ENCODE assay signal across 30 cellular contexts in the genomic region with DNA sequence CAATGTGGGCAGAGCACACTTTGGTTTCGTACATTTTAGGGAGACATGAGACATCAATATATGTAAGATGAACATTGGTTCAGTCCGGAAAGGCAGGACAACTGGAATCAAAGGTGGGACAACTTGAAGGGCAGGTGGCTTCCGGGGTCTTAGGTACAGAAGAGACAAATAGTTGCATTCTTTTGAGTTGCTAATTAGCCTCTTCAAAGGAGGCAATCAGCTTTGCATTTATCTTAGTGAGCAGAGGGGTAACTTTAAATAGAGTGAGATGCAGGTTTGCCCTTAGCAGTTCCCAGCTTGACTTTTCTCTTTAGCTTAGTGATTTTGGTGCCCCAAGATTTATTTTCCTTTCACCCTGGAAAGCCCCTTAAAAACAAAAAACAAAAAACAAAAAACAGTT. TPM values are rescaled to one million over a fixed set of nuclear protein-coding genes. Genes with fewer than 3 reads are reported as not detected.
DNase-seq lines count a peak whose midpoint lies in the region; ATAC-seq and TF ChIP-seq lines count a peak whose summit lies in the region.
"Had no signal": no experiment of that assay in that cellular context is flagged by ENCODE, and none has a peak within 500 bp of the region (broad histone marks: within the 10 kb centered on the region; RNA-seq: fewer than 3 reads in every experiment).

No MANE protein-coding gene starts in this region.

- H3K27ac ChIP-seq in CD8-positive, alpha-beta T cell (ENCODE audit: low read depth, low read length) = no peak overlapping the region
- H3K27ac ChIP-seq: colonic mucosa, left lung, neutrophil, SJCRH30, stomach had no signal

- ATAC-seq in activated CD8-positive, alpha-beta T cell treated with anti-CD3 and anti-CD28 coated beads for 36 hours = no peak
- ATAC-seq in activated CD8-positive, alpha-beta T cell treated with anti-CD3 and anti-CD28 coated beads, Interleukin-2, amount 10 ng/mL, durations not matched to agents 7 days and 5 days = no peak
- no peak for ATAC-seq in CD8-positive, alpha-beta T cell
- no peak for ATAC-seq in T-cell (replicated peaks in 1 of 4)
- ATAC-seq in effector memory CD8-positive, alpha-beta T cell (replicated peaks) = no peak
- ATAC-seq: left lung, right cardiac atrium had no signal

- no peaks in the 10 kb centered on the region for H3K9me3 ChIP-seq in CD8-positive, alpha-beta T cell (ENCODE audit: low read length)
- H3K9me3 ChIP-seq: colonic mucosa, left lung, neutrophil, SJCRH30, stomach had no signal

- H3K9me3 Mint-ChIP-seq in activated CD8-positive, alpha-beta T cell treated with anti-CD3 and anti-CD28 coated beads for 36 hours = no peaks in the 10 kb centered on the region
- no peaks in the 10 kb centered on the region for H3K9me3 Mint-ChIP-seq in activated CD8-positive, alpha-beta T cell treated with anti-CD3 and anti-CD28 coated beads, Interleukin-2, amount 10 ng/mL, durations not matched to agents 7 days and 5 days (ENCODE audit: insufficient read depth)
- H3K9me3 Mint-ChIP-seq in CD8-positive, alpha-beta T cell = no peaks in the 10 kb centered on the region
- no peaks in the 10 kb centered on the region for H3K9me3 Mint-ChIP-seq in T-cell
- H3K9me3 Mint-ChIP-seq in immature natural killer cell = no peaks in the 10 kb centered on the region
- H3K9me3 Mint-ChIP-seq in effector memory CD8-positive, alpha-beta T cell = no peaks in the 10 kb centered on the region
- H3K9me3 Mint-ChIP-seq: CD14-positive monocyte, IgD-negative memory B cell had no signal

- no peak overlapping the region for H3K4me3 Mint-ChIP-seq in activated CD8-positive, alpha-beta T cell treated with anti-CD3 and anti-CD28 coated beads for 36 hours
- no peak overlapping the region for H3K4me3 Mint-ChIP-seq in activated CD8-positive, alpha-beta T cell treated with anti-CD3 and anti-CD28 coated beads, Interleukin-2, amount 10 ng/mL, durations not matched to agents 7 days and 5 days
- H3K4me3 Mint-ChIP-seq in CD8-positive, alpha-beta T cell = no peak overlapping the region
- H3K4me3 Mint-ChIP-seq in T-cell (peak overlapping the region in 1 of 3 donors; percentile 4), immature natural killer cell (peak overlapping the region in 2 of 5 donors; percentile 37 to 41)
- H3K4me3 Mint-ChIP-seq in effector memory CD8-positive, alpha-beta T cell = no peak overlapping the region
- H3K4me3 Mint-ChIP-seq: CD14-positive monocyte had no signal

- H3K4me1 ChIP-seq in CD8-positive, alpha-beta T cell (ENCODE audit: insufficient read depth, low read length) = peaks cover 29% of the 10 kb centered on the region
- H3K4me1 ChIP-seq: colonic mucosa, SJCRH30 had no signal

- TF ChIP-seq CTCF in activated CD8-positive, alpha-beta T cell treated with anti-CD3 and anti-CD28 coated beads for 36 hours (IDR thresholded peaks at IDR 0.05) = no peak
- TF ChIP-seq CTCF in CD8-positive, alpha-beta T cell (IDR thresholded peaks at IDR 0.05) = no peak

- no peaks in the 10 kb centered on the region for H3K27me3 Mint-ChIP-seq in activated CD8-positive, alpha-beta T cell treated with anti-CD3 and anti-CD28 coated beads for 36 hours
- no peaks in the 10 kb centered on the region for H3K27me3 Mint-ChIP-seq in activated CD8-positive, alpha-beta T cell treated with anti-CD3 and anti-CD28 coated beads, Interleukin-2, amount 10 ng/mL, durations not matched to agents 7 days and 5 days (ENCODE audit: low read depth)
- H3K27me3 Mint-ChIP-seq in CD8-positive, alpha-beta T cell (ENCODE audit: low read depth) = no peaks in the 10 kb centered on the region
- H3K27me3 Mint-ChIP-seq in T-cell (no peaks in the 10 kb centered on the region), immature natural killer cell (ENCODE audit: low read depth in 3 of 3) (peaks cover 6 to 11% (median 8%) of the 10 kb centered on the region in 3 donors)
- no peaks in the 10 kb centered on the region for H3K27me3 Mint-ChIP-seq in effector memory CD8-positive, alpha-beta T cell
- H3K27me3 Mint-ChIP-seq: IgD-negative memory B cell had no signal

- no peak for DNase-seq in activated CD8-positive, alpha-beta T cell treated with anti-CD3 and anti-CD28 coated beads for 36 hours
- no peak for DNase-seq in activated CD8-positive, alpha-beta T cell treated with anti-CD3 and anti-CD28 coated beads, Interleukin-2, amount 10 ng/mL, durations not matched to agents 7 days and 5 days
- no peak for DNase-seq in CD8-positive, alpha-beta T cell
- no peak for DNase-seq in T-cell
- no peak for DNase-seq in immature natural killer cell
- DNase-seq in effector memory CD8-positive, alpha-beta T cell = no peak
- no peak for DNase-seq in DMS79 treated with DMSO at 0.1 percent for 48 hours (lab: John Stamatoyannopoulos, UW)
- DNase-seq in NCI-H1436 treated with DMSO at 0.1 percent for 48 hours (lab: John Stamatoyannopoulos, UW) = no peak
- DNase-seq: activated CD4-positive, alpha-beta T cell treated with anti-CD3 and anti-CD28 coated beads, Interleukin-2, amount 50 U/mL, for 4 hours; activated CD4-positive, CD25-positive, alpha-beta regulatory T cell; activated gamma-delta T cell; colonic mucosa; DMS 273 treated with DMSO at 0.1 percent for 48 hours; effector CD8-positive, alpha-beta T cell; erythroblast; islet precursor cell; left lung; mesenchymal stem cell; NCI-H1694; NCI-H446; NCI-H774; posterior cingulate gyrus; right cardiac atrium; SJCRH30; stimulated activated CD4-positive, alpha-beta T cell treated with anti-CD3 and anti-CD28 coated beads, Interleukin-2, amount 100 ng/mL, for 24 hours; stimulated activated CD8-positive, alpha-beta memory T cell treated with anti-CD3 and anti-CD28 coated beads, Interleukin-4, amount 100 ng/mL, for 48 hours; stomach had no signal

- H3K4me1 Mint-ChIP-seq in activated CD8-positive, alpha-beta T cell treated with anti-CD3 and anti-CD28 coated beads for 36 hours (ENCODE audit: low read depth) = peaks cover 30% of the 10 kb centered on the region
- H3K4me1 Mint-ChIP-seq in activated CD8-positive, alpha-beta T cell treated with anti-CD3 and anti-CD28 coated beads, Interleukin-2, amount 10 ng/mL, durations not matched to agents 7 days and 5 days (ENCODE audit: low read depth) = peaks cover 39% of the 10 kb centered on the region
- peaks cover 37% of the 10 kb centered on the region for H3K4me1 Mint-ChIP-seq in CD8-positive, alpha-beta T cell (ENCODE audit: low read depth)
- H3K4me1 Mint-ChIP-seq in T-cell (peaks cover 45 to 48% (median 47%) of the 10 kb centered on the region in 3 donors), immature natural killer cell (peaks cover 40 to 41% of the 10 kb centered on the region in 2 donors)
- peaks cover 22 to 34% of the 10 kb centered on the region in 2 donors for H3K4me1 Mint-ChIP-seq in effector memory CD8-positive, alpha-beta T cell (ENCODE audit: low read depth in 2 of 2)

- CTCF ChIA-PET in activated CD8-positive, alpha-beta T cell treated with anti-CD3 and anti-CD28 coated beads for 36 hours (lab: Charles Lee) = interaction anchor here (1.0 to 2.9 kb wide), 7 partner anchors 9 to 165 kb away, joined by 3 to 12 read pairs (median 3); no protein-coding TSS in a partner anchor
- CTCF ChIA-PET in activated CD8-positive, alpha-beta T cell treated with anti-CD3 and anti-CD28 coated beads, Interleukin-2, amount 10 ng/mL, durations not matched to agents 7 days and 5 days (lab: Charles Lee) = interaction anchor here (0.8 to 2.1 kb wide), 9 partner anchors 14 to 253 kb away, joined by 3 to 8 read pairs (median 3); a partner anchor contains a TSS
- CTCF ChIA-PET in CD8-positive, alpha-beta T cell (lab: Charles Lee) = interaction anchor here (1.2 to 1.4 kb wide), 4 partner anchors 107 to 253 kb away, joined by 3 to 10 read pairs (median 5); no protein-coding TSS in a partner anchor
- CTCF ChIA-PET in T-cell (lab: Charles Lee) = interaction anchor here in 1 of 2 donors (0.5 to 1.0 kb wide), 4 partner anchors 25 to 255 kb away, joined by 3 to 6 read pairs (median 3); no protein-coding TSS in a partner anchor

- H3K36me3 Mint-ChIP-seq in activated CD8-positive, alpha-beta T cell treated with anti-CD3 and anti-CD28 coated beads for 36 hours (ENCODE audit: low read depth) = peaks cover 10% of the 10 kb centered on the region
- H3K36me3 Mint-ChIP-seq in activated CD8-positive, alpha-beta T cell treated with anti-CD3 and anti-CD28 coated beads, Interleukin-2, amount 10 ng/mL, durations not matched to agents 7 days and 5 days (ENCODE audit: low read depth) = peaks cover 14% of the 10 kb centered on the region
- peaks cover 4% of the 10 kb centered on the region for H3K36me3 Mint-ChIP-seq in CD8-positive, alpha-beta T cell
- H3K36me3 Mint-ChIP-seq in T-cell (no peaks in the 10 kb centered on the region), immature natural killer cell (no peaks in the 10 kb centered on the region)
- H3K36me3 Mint-ChIP-seq in effector memory CD8-positive, alpha-beta T cell (ENCODE audit: insufficient read depth) = peaks cover 31% of the 10 kb centered on the region

- H3K4me3 ChIP-seq in CD8-positive, alpha-beta T cell (ENCODE audit: low read depth, low read length) = no peak overlapping the region
- H3K4me3 ChIP-seq: colonic mucosa, left lung, SJCRH30, stomach had no signal

- H3K27ac Mint-ChIP-seq in activated CD8-positive, alpha-beta T cell treated with anti-CD3 and anti-CD28 coated beads for 36 hours = peak overlapping the region; percentile 2
- no peak overlapping the region for H3K27ac Mint-ChIP-seq in activated CD8-positive, alpha-beta T cell treated with anti-CD3 and anti-CD28 coated beads, Interleukin-2, amount 10 ng/mL, durations not matched to agents 7 days and 5 days
- peak overlapping the region; percentile 69 for H3K27ac Mint-ChIP-seq in CD8-positive, alpha-beta T cell
- H3K27ac Mint-ChIP-seq in T-cell (peak overlapping the region; percentile 73 to 85), immature natural killer cell (peak overlapping the region in 5 of 6 donors; percentile 36 to 78 (median 61))
- H3K27ac Mint-ChIP-seq in effector memory CD8-positive, alpha-beta T cell = peak overlapping the region in 1 of 2 donors; percentile 98
- H3K27ac Mint-ChIP-seq: CD14-positive monocyte had no signal

- no peaks in the 10 kb centered on the region for H3K36me3 ChIP-seq in CD8-positive, alpha-beta T cell (ENCODE audit: insufficient read depth, low read length)
- H3K36me3 ChIP-seq: colonic mucosa, left lung, SJCRH30, stomach had no signal

- POLR2A ChIA-PET in activated CD8-positive, alpha-beta T cell treated with anti-CD3 and anti-CD28 coated beads for 36 hours (lab: Charles Lee) = interaction anchor here (1.4 kb wide), 1 partner anchor 50 kb away, joined by 3 read pairs; no protein-coding TSS in a partner anchor
- POLR2A ChIA-PET in activated CD8-positive, alpha-beta T cell treated with anti-CD3 and anti-CD28 coated beads, Interleukin-2, amount 10 ng/mL, durations not matched to agents 7 days and 5 days (lab: Charles Lee) = interaction anchor here (0.6 to 1.2 kb wide), 3 partner anchors 49 to 147 kb away, joined by 3 to 4 read pairs (median 3); a partner anchor contains a TSS
- POLR2A ChIA-PET in CD8-positive, alpha-beta T cell (lab: Charles Lee) = interaction anchor here (0.9 to 2.1 kb wide), 2 partner anchors 38 to 62 kb away, joined by 3 to 6 read pairs; no protein-coding TSS in a partner anchor
- POLR2A ChIA-PET in T-cell (lab: Charles Lee) = interaction anchor here in 1 of 2 donors (0.6 kb wide), 1 partner anchor 49 kb away, joined by 5 read pairs; a partner anchor contains a TSS

- intact Hi-C loops in activated CD8-positive, alpha-beta T cell treated with anti-CD3 and anti-CD28 coated beads for 36 hours (cut with micrococcal nuclease) = no loop called here
- intact Hi-C loops in CD8-positive, alpha-beta T cell (cut with DNase I, micrococcal nuclease) = loop anchor here in 1 of 2 experiments (2.0 kb wide), 1 partner anchor 191 kb away; a partner anchor contains a TSS

- no peaks in the 10 kb centered on the region for H3K27me3 ChIP-seq in CD8-positive, alpha-beta T cell (ENCODE audit: insufficient read depth, low read length)
- H3K27me3 ChIP-seq: colonic mucosa, left lung, neutrophil, SJCRH30, stomach had no signal

RNA-seq across cellular contexts. Expression of a gene that starts 21.3 kb away (rescaled TPM):
- 1 to 10 TPM; 1.4 to 1.9 TPM for total RNA-seq in activated CD8-positive, alpha-beta T cell treated with anti-CD3 and anti-CD28 coated beads for 36 hours
- total RNA-seq in activated CD8-positive, alpha-beta T cell treated with anti-CD3 and anti-CD28 coated beads, Interleukin-2, amount 10 ng/mL, durations not matched to agents 7 days and 5 days = 1 to 10 TPM; 4.8 to 5.2 TPM
- 1 to 10 TPM; 7.3 to 8.9 TPM for total RNA-seq in CD8-positive, alpha-beta T cell
- total RNA-seq in T-cell = 1 to 10 TPM; 3.2 to 8.5 (median 5.2) TPM
- polyA plus RNA-seq in immature natural killer cell = 10 to 100 TPM in 2 of 3 donors, 1 to 10 TPM in 1; 7.7 to 15.8 (median 13.0) TPM

RNA-seq across cellular contexts. Expression of a gene that starts 49.2 kb away (rescaled TPM):
- total RNA-seq in activated CD8-positive, alpha-beta T cell treated with anti-CD3 and anti-CD28 coated beads for 36 hours = 100 to 1,000 TPM; 442 to 445 TPM
- 100 to 1,000 TPM; 512 to 515 TPM for total RNA-seq in activated CD8-positive, alpha-beta T cell treated with anti-CD3 and anti-CD28 coated beads, Interleukin-2, amount 10 ng/mL, durations not matched to agents 7 days and 5 days
- total RNA-seq in CD8-positive, alpha-beta T cell = 10 to 100 TPM; 83.4 to 86.9 TPM
- 100 to 1,000 TPM; 124 to 224 (median 206) TPM for total RNA-seq in T-cell
- polyA plus RNA-seq in immature natural killer cell = 100 to 1,000 TPM; 184 to 274 (median 203) TPM
